In genomic region chr1:68220420-68220819, GRCh38 we compare ENCODE assay signal across 22 cellular contexts. TPM values are rescaled to one million over a fixed set of nuclear protein-coding genes. Genes with fewer than 3 reads are reported as not detected.
A peak's percentile ranks its signal among the peaks of the same experiment; 100 is the strongest.
DNase-seq lines count a peak whose midpoint lies in the region; ATAC-seq, FAIRE-seq and TF ChIP-seq lines count a peak whose summit lies in the region.
"Had no signal": no experiment of that assay in that cellular context is flagged by ENCODE, and none has a peak within 500 bp of the region (broad histone marks: within the 10 kb centered on the region; RNA-seq: fewer than 3 reads in every experiment).

No MANE protein-coding gene starts in this region.

- H3K9ac ChIP-seq in keratinocyte (ENCODE audit: control insufficient read depth, extremely low read depth, insufficient read depth, low read length), result peak overlapping the region; percentile 33

- DNase-seq in RWPE2 (ENCODE audit: low spot score), result no peak
- no peak for DNase-seq in chondrocyte (ENCODE audit: low spot score)
- DNase-seq in keratinocyte (ENCODE audit: low read depth, low spot score), result no peak
- no peak for DNase-seq in type B pancreatic cell (ENCODE audit: extremely low spot score, unreplicated experiment)
- DNase-seq in SIG-M5 (lab: John Stamatoyannopoulos, UW), result no peak
- DNase-seq: CD4-positive, CD25-positive, alpha-beta regulatory T cell; EL; GF-D8; H7; MV-4-11; NCI-H1417; NCI-H1694 treated with DMSO at 0.1 percent for 48 hours; NCI-H2081 treated with DMSO at 0.1 percent for 48 hours; NCI-H2171 treated with DMSO at 0.1 percent for 48 hours; NCI-H526; OCI-M1; SW 1271 had no signal

- H2AFZ ChIP-seq in keratinocyte (ENCODE audit: control insufficient read depth, low read length), result no peak overlapping the region

- peak overlapping the region; percentile 92 for H3K4me2 ChIP-seq in keratinocyte (ENCODE audit: control insufficient read depth, extremely low read depth, insufficient read depth, low read depth, low read length)

- dilution Hi-C loops in keratinocyte (cut with MboI; ENCODE audit: extremely low pct_ligation_motif_present, low sequenced_read_pairs), result no loop called here

- H3K9me3 ChIP-seq in RWPE2 (ENCODE audit: severe bottlenecking), result no peaks in the 10 kb centered on the region
- no peaks in the 10 kb centered on the region for H3K9me3 ChIP-seq in keratinocyte (ENCODE audit: control insufficient read depth, low read depth, low read length)

- peak overlapping the region; percentile 85 for H3K27ac Mint-ChIP-seq in chondrocyte (ENCODE audit: unreplicated experiment)
- no peak overlapping the region for H3K27ac Mint-ChIP-seq in type B pancreatic cell
- H3K27ac Mint-ChIP-seq: CD4-positive, CD25-positive, alpha-beta regulatory T cell; IgD-negative memory B cell had no signal

- H3K27me3 ChIP-seq in RWPE2 (ENCODE audit: insufficient read depth, poor library complexity, severe bottlenecking) (no peaks in the 10 kb centered on the region), keratinocyte (ENCODE audit: control insufficient read depth, extremely low read depth, insufficient read depth, low read length) (no peaks in the 10 kb centered on the region)

- ATAC-seq in RWPE2 (ENCODE audit: low read depth), result no peak
- ATAC-seq in HG03432 (IDR thresholded peaks at IDR 0.05; ENCODE audit: unreplicated experiment), result no peak
- no peak for ATAC-seq in HG03097 (IDR thresholded peaks at IDR 0.05; ENCODE audit: low FRiP score, unreplicated experiment)
- ATAC-seq: Right ventricle myocardium inferior had no signal

- peaks cover 44% of the 10 kb centered on the region for H3K4me1 ChIP-seq in RWPE2 (ENCODE audit: insufficient read depth, poor library complexity, severe bottlenecking)
- peaks cover 47% of the 10 kb centered on the region for H3K4me1 ChIP-seq in keratinocyte (ENCODE audit: control insufficient read depth, extremely low read depth, insufficient read depth, low read length)

- H3K36me3 ChIP-seq in RWPE2 (ENCODE audit: low read depth) (no peaks in the 10 kb centered on the region), keratinocyte (ENCODE audit: control insufficient read depth in 2 of 2, extremely low read depth in 1 of 2, insufficient read depth in 2 of 2, low read length in 2 of 2) (peaks cover 0 to 2% of the 10 kb centered on the region in 2 experiments)

- FAIRE-seq in keratinocyte (lab: Jason Lieb, UNC), result no peak
- FAIRE-seq: RCC 7860 had no signal

- H3K79me2 ChIP-seq in keratinocyte (ENCODE audit: control insufficient read depth, insufficient read depth, low read length), result peaks cover 61% of the 10 kb centered on the region

- no peak overlapping the region for H3K4me3 Mint-ChIP-seq in chondrocyte (ENCODE audit: unreplicated experiment)
- H3K4me3 Mint-ChIP-seq in type B pancreatic cell, result peak overlapping the region; percentile 5
- H3K4me3 Mint-ChIP-seq: CD4-positive, CD25-positive, alpha-beta regulatory T cell; IgD-negative memory B cell had no signal

- TF ChIP-seq CTCF in RWPE2 (IDR thresholded peaks at IDR 0.05; ENCODE audit: poor library complexity, severe bottlenecking) (no peak), chondrocyte (IDR thresholded peaks at IDR 0.05) (no peak), keratinocyte (optimal IDR thresholded peaks at IDR 0.05 in 1 of 3, IDR thresholded peaks at IDR 0.05 in 1 of 3, conservative IDR thresholded peaks at IDR 0.05 in 1 of 3; ENCODE audit: extremely low read depth in 1 of 3, insufficient read depth in 2 of 3, low read length in 3 of 3) (no peak), type B pancreatic cell (conservative IDR thresholded peaks at IDR 0.05) (no peak)

- H3K36me3 Mint-ChIP-seq in chondrocyte (ENCODE audit: low read depth) (no peaks in the 10 kb centered on the region), type B pancreatic cell (peaks cover 14% of the 10 kb centered on the region)
- H3K36me3 Mint-ChIP-seq: CD4-positive, CD25-positive, alpha-beta regulatory T cell had no signal

- H3K9me1 ChIP-seq in keratinocyte (ENCODE audit: control insufficient read depth, extremely low read depth, insufficient read depth, low read length), result no peaks in the 10 kb centered on the region

- peaks cover 51% of the 10 kb centered on the region for H3K4me1 Mint-ChIP-seq in chondrocyte (ENCODE audit: low read depth)
- H3K4me1 Mint-ChIP-seq in type B pancreatic cell (ENCODE audit: unreplicated experiment), result peaks cover 63% of the 10 kb centered on the region
- H3K4me1 Mint-ChIP-seq: CD4-positive, CD25-positive, alpha-beta regulatory T cell had no signal

- no peaks in the 10 kb centered on the region for H4K20me1 ChIP-seq in keratinocyte (ENCODE audit: control insufficient read depth, extremely low read depth, insufficient read depth, low read length)

- H3K4me3 ChIP-seq in RWPE2 (ENCODE audit: severe bottlenecking) (no peak overlapping the region), keratinocyte (ENCODE audit: control insufficient read depth in 2 of 3, extremely low read depth in 1 of 3, insufficient read depth in 2 of 3, low read depth in 1 of 3, low read length in 3 of 3) (peak overlapping the region in 2 of 3 experiments; percentile 52 to 60)

- H3K27me3 Mint-ChIP-seq in chondrocyte (ENCODE audit: low read depth) (no peaks in the 10 kb centered on the region), type B pancreatic cell (no peaks in the 10 kb centered on the region)
- H3K27me3 Mint-ChIP-seq: CD4-positive, CD25-positive, alpha-beta regulatory T cell had no signal

- no peaks in the 10 kb centered on the region for H3K9me3 Mint-ChIP-seq in chondrocyte (ENCODE audit: low read depth)
- H3K9me3 Mint-ChIP-seq in type B pancreatic cell, result no peaks in the 10 kb centered on the region

- H3K27ac ChIP-seq in RWPE2 (ENCODE audit: poor library complexity, severe bottlenecking) (peak overlapping the region; percentile 91), keratinocyte (ENCODE audit: control insufficient read depth, insufficient read depth, low read length) (peak overlapping the region; percentile 74)

RNA-seq across cellular contexts. Expression of gene WLS, which starts 11.9 kb away (rescaled TPM):
- 149 to 207 TPM (median 160 TPM) in 3 replicates for total RNA-seq in chondrocyte
- polyA plus RNA-seq in keratinocyte, result 59.5 to 92.4 TPM (median 73.7 TPM) in 3 replicates
- 14.1 TPM for polyA plus RNA-seq in keratinocyte (2011; ENCODE audit: low read depth)
- polyA plus RNA-seq in keratinocyte (2011; cell fraction: cytosol; rRNA removed), result 33.4 and 56.9 TPM in 2 replicates
- 101 and 111 TPM in 2 replicates for polyA plus RNA-seq in keratinocyte (2011; cell fraction: nucleus; rRNA removed)
- polyA plus RNA-seq in keratinocyte (2012; ENCODE audit: low replicate concordance), result 34.8 and 57.5 TPM in 2 replicates
- 60.5 to 166 TPM (median 119 TPM) in 3 replicates for polyA minus RNA-seq in keratinocyte
- 33.4 TPM for polyA minus RNA-seq in keratinocyte (2011; cell fraction: cytosol; rRNA and poly(A)+ RNA removed)
- 85.2 and 147 TPM in 2 replicates for polyA minus RNA-seq in keratinocyte (2011; cell fraction: nucleus; rRNA and poly(A)+ RNA removed)
- 89.1 and 306 TPM in 2 replicates for total RNA-seq in type B pancreatic cell (ENCODE audit: low replicate concordance)
- total RNA-seq: CD4-positive, CD25-positive, alpha-beta regulatory T cell had no signal
- polyA plus RNA-seq: CD4-positive, CD25-positive, alpha-beta regulatory T cell; IgD-negative memory B cell had no signal
